1 cellular context compared by ENCODE assay signal in the genomic region with DNA sequence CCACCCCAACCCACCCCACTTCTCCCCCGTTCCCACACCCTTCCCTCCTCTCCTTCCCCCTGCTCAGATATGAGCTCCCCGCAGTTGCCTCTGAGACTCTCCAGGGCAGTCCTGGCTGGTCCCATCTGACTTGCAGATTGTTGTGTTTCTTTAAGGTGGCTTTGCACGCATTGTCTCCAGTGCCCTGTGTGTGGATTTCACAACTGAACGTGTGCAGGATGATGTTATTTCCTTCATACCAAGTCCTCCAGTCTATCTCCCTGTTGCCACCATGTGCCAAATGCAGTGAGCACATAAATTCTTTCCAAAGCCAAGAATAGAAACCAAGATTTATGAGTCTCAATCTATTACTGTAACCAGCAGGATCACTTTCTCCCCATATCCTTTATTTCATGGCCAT.
TF ChIP-seq lines count a peak whose summit lies in the region.

No MANE protein-coding gene starts in this region.

TF ChIP-seq in K562, 482 proteins besides CTCF, POLR2A, EP300 and RAD21 (continued from another document):
- TF ChIP-seq, protein P1, sequence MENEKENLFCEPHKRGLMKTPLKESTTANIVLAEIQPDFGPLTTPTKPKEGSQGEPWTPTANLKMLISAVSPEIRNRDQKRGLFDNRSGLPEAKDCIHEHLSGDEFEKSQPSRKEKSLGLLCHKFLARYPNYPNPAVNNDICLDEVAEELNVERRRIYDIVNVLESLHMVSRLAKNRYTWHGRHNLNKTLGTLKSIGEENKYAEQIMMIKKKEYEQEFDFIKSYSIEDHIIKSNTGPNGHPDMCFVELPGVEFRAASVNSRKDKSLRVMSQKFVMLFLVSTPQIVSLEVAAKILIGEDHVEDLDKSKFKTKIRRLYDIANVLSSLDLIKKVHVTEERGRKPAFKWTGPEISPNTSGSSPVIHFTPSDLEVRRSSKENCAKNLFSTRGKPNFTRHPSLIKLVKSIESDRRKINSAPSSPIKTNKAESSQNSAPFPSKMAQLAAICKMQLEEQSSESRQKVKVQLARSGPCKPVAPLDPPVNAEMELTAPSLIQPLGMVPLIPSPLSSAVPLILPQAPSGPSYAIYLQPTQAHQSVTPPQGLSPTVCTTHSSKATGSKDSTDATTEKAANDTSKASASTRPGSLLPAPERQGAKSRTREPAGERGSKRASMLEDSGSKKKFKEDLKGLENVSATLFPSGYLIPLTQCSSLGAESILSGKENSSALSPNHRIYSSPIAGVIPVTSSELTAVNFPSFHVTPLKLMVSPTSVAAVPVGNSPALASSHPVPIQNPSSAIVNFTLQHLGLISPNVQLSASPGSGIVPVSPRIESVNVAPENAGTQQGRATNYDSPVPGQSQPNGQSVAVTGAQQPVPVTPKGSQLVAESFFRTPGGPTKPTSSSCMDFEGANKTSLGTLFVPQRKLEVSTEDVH (IDR thresholded peaks at IDR 0.05; ENCODE audit: low read depth, partially characterized antibody): no peak
- TF ChIP-seq ZHX1 (conservative IDR thresholded peaks at IDR 0.05; ENCODE audit: low read length) (no peak), PBX2 (CRISPR knock-in tag; IDR thresholded peaks at IDR 0.05; ENCODE audit: low read depth) (no peak), PBX2 (tag; conservative IDR thresholded peaks at IDR 0.05; ENCODE audit: low read depth) (peak; percentile 75), MYC (IDR thresholded peaks at IDR 0.05; ENCODE audit: low read depth, low read length) (no peak), MYC (CRISPR knock-in tag; IDR thresholded peaks at IDR 0.05; ENCODE audit: borderline replicate concordance, low read depth) (no peak), RBM15 (IDR thresholded peaks at IDR 0.05; ENCODE audit: insufficient read depth, low read length) (no peak), MEF2D (tag; conservative IDR thresholded peaks at IDR 0.05; ENCODE audit: low read depth) (0 out of 2 replicates have a peak, but pooled peaks have one; percentile 23), ZBTB7A (IDR thresholded peaks at IDR 0.05; ENCODE audit: borderline replicate concordance, control insufficient read depth, low read depth, low read length) (0 out of 2 replicates have a peak, but pooled peaks have one; percentile 27)
- TF ChIP-seq, protein P2, sequence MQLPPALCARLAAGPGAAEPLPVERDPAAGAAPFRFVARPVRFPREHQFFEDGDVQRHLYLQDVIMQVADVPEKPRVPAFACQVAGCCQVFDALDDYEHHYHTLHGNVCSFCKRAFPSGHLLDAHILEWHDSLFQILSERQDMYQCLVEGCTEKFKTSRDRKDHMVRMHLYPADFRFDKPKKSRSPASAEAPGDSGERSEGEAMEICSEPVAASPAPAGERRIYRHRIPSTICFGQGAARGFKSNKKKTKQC (CRISPR knock-in tag; IDR thresholded peaks at IDR 0.05): no peak
